Comparison of ENCODE assay signal across 23 cellular contexts in genomic region chr3:10534066-10534465, GRCh38. TPM values are rescaled to one million over a fixed set of nuclear protein-coding genes. Genes with fewer than 3 reads are reported as not detected.
"Had no signal": no experiment of that assay in that cellular context is flagged by ENCODE, and none has a peak within 500 bp of the region (broad histone marks: within the 10 kb centered on the region; RNA-seq: fewer than 3 reads in every experiment).

No MANE protein-coding gene starts in this region.

- H3K4me1 ChIP-seq: gastrocnemius medialis, heart left ventricle, parathyroid adenoma, spleen, upper lobe of left lung had no signal

- DNase-seq: activated CD4-positive, alpha-beta T cell treated with anti-CD3 and anti-CD28 coated beads for 36 hours; activated CD8-positive, alpha-beta T cell treated with anti-CD3 and anti-CD28 coated beads for 36 hours; activated effector memory CD4-positive, alpha-beta T cell treated with anti-CD3 and anti-CD28 coated beads, Interleukin-2, amount 50 U/mL, for 16 hours; activated T-cell treated with anti-CD3 and anti-CD28 coated beads, Interleukin-2, amount 50 U/mL, for 72 hours; amygdala; caudate nucleus; cortex of kidney; gastrocnemius medialis; kidney glomerular epithelial cell; mucosa of descending colon; naive B cell; spleen; stimulated activated CD4-positive, alpha-beta T cell treated with anti-CD3 and anti-CD28 coated beads, Interleukin-4, amount 100 ng/mL, for 4 hours; stimulated activated naive CD4-positive, alpha-beta T cell; SW 1271; T-helper 2 cell; WERI-Rb-1 had no signal

- H3K27ac ChIP-seq: gastrocnemius medialis, heart left ventricle, parathyroid adenoma, spleen, upper lobe of left lung, WERI-Rb-1 had no signal

- H3K36me3 Mint-ChIP-seq: naive B cell had no signal

- H3K36me3 ChIP-seq: gastrocnemius medialis, heart left ventricle, spleen, upper lobe of left lung, WERI-Rb-1 had no signal

- H3K9me3 ChIP-seq: gastrocnemius medialis, mucosa of descending colon had no signal

- H3K4me3 ChIP-seq: gastrocnemius medialis, heart left ventricle, mucosa of descending colon, spleen, upper lobe of left lung had no signal

- H3K27ac Mint-ChIP-seq: activated CD4-positive, alpha-beta T cell treated with anti-CD3 and anti-CD28 coated beads for 36 hours; activated CD8-positive, alpha-beta T cell treated with anti-CD3 and anti-CD28 coated beads for 36 hours; activated naive CD4-positive, alpha-beta T cell treated with anti-CD3 and anti-CD28 coated beads, Interleukin-2, amount 50 U/mL, for 72 hours; activated T-cell treated with anti-CD3 and anti-CD28 coated beads, Interleukin-2, amount 50 U/mL, for 72 hours; memory B cell had no signal

- H3K9me3 Mint-ChIP-seq: activated naive CD4-positive, alpha-beta T cell treated with anti-CD3 and anti-CD28 coated beads, Interleukin-2, amount 50 U/mL, for 72 hours; memory B cell had no signal

- ATAC-seq: activated CD4-positive, alpha-beta T cell treated with anti-CD3 and anti-CD28 coated beads for 36 hours; activated CD8-positive, alpha-beta T cell treated with anti-CD3 and anti-CD28 coated beads for 36 hours; activated T-cell treated with anti-CD3 and anti-CD28 coated beads, Interleukin-2, amount 50 U/mL, for 72 hours; gastrocnemius medialis; heart left ventricle; mucosa of descending colon had no signal

- H3K27me3 ChIP-seq: gastrocnemius medialis, spleen, upper lobe of left lung had no signal

- H3K4me1 Mint-ChIP-seq: activated CD4-positive, alpha-beta T cell treated with anti-CD3 and anti-CD28 coated beads for 36 hours had no signal

- H3K4me3 Mint-ChIP-seq: activated CD4-positive, alpha-beta T cell treated with anti-CD3 and anti-CD28 coated beads for 36 hours; activated CD8-positive, alpha-beta T cell treated with anti-CD3 and anti-CD28 coated beads for 36 hours; activated T-cell treated with anti-CD3 and anti-CD28 coated beads, Interleukin-2, amount 50 U/mL, for 72 hours; memory B cell; naive B cell had no signal

RNA-seq across cellular contexts. Expression of gene ATP2B2, which starts 28.7 kb away (rescaled TPM):
- total RNA-seq: activated CD8-positive, alpha-beta T cell treated with anti-CD3 and anti-CD28 coated beads for 36 hours; activated naive CD4-positive, alpha-beta T cell treated with anti-CD3 and anti-CD28 coated beads, Interleukin-2, amount 50 U/mL, for 72 hours; activated T-cell treated with anti-CD3 and anti-CD28 coated beads, Interleukin-2, amount 50 U/mL, for 72 hours; SK-MEL-5 had no signal
